10 cellular contexts compared by ENCODE assay signal in genomic region chr1:145281728-145282663, GRCh38. TPM values are rescaled to one million over a fixed set of nuclear protein-coding genes. Genes with fewer than 3 reads are reported as not detected.
A peak's percentile ranks its signal among the peaks of the same experiment; 100 is the strongest.
DNase-seq lines count a peak whose midpoint lies in the region; ATAC-seq and TF ChIP-seq lines count a peak whose summit lies in the region.
"Not testable (repeated sequence)": the region's sequence is repeated elsewhere in the genome, so short reads cannot be mapped to it uniquely, and the experiment has no call there.
"Had no signal": no experiment of that assay in that cellular context is flagged by ENCODE, and none has a peak within 500 bp of the region (broad histone marks: within the 10 kb centered on the region; RNA-seq: fewer than 3 reads in every experiment).

No MANE protein-coding gene starts in this region.

- intact Hi-C loops in OCI-LY7 (cut with micrococcal nuclease; ENCODE audit: unreplicated experiment) = not testable (repeated sequence)

- BruUV-seq in OCI-LY7 (replicated peaks; lab: Mats Ljungman, UMichigan) = not testable (repeated sequence)

- ATAC-seq in GM18909 (IDR thresholded peaks at IDR 0.05; ENCODE audit: poor library complexity, unreplicated experiment) (peak; percentile 4), HG02970 (IDR thresholded peaks at IDR 0.05; ENCODE audit: low FRiP score, unreplicated experiment) (peak; percentile 34)

- not testable (repeated sequence) for DNase-seq in OCI-LY7 (ENCODE audit: low spot score); kidney epithelial cell (ENCODE audit: low read depth); progenitor cell of endocrine pancreas (ENCODE audit: low spot score, unreplicated experiment)
- DNase-seq in activated CD8-positive, alpha-beta memory T cell treated with anti-CD3 and anti-CD28 coated beads, Interleukin-2, amount 50 U/mL, for 48 hours = peak; percentile 62
- peak; percentile 3 for DNase-seq in coronary artery (ENCODE audit: low spot score)

- H3K9me2 ChIP-seq in OCI-LY7 (ENCODE audit: insufficient read depth, low read length) = not testable (repeated sequence)

- not testable (repeated sequence) for H2AFZ ChIP-seq in OCI-LY7 (ENCODE audit: low read length)

- H3K4me3 ChIP-seq in OCI-LY7 (ENCODE audit: low read depth, low read length, poor library complexity, severe bottlenecking) (peak overlapping the region; percentile 66), coronary artery (peak overlapping the region; percentile 70), kidney epithelial cell (ENCODE audit: low read depth, low read length) (peak overlapping the region; percentile 11), urinary bladder (ENCODE audit: low read depth, low read length) (peak overlapping the region; percentile 20)

- not testable (repeated sequence) for H3K9me3 ChIP-seq in OCI-LY7 (ENCODE audit: low read length)

- not testable (repeated sequence) for H4K20me1 ChIP-seq in OCI-LY7 (ENCODE audit: insufficient read depth, low read length)

- 44% methylated on average over 23 of the region's 33 CpGs for WGBS in urinary bladder

- not testable (repeated sequence) for H3K4me1 Mint-ChIP-seq in progenitor cell of endocrine pancreas (ENCODE audit: low read depth)

- H3K27ac ChIP-seq in OCI-LY7 (ENCODE audit: low read depth, low read length, poor library complexity, severe bottlenecking) (peak overlapping the region; percentile 79), coronary artery (peak overlapping the region in 1 of 2 donors; percentile 60)
- H3K27ac ChIP-seq in urinary bladder (ENCODE audit: low read depth) = not testable (repeated sequence)

- POLR2A ChIA-PET in OCI-LY7 (lab: Charles Lee) = not testable (repeated sequence)

- H3K27ac Mint-ChIP-seq in progenitor cell of endocrine pancreas = peak overlapping the region; percentile 100

- H3K27me3 Mint-ChIP-seq in progenitor cell of endocrine pancreas = not testable (repeated sequence)

- CTCF ChIA-PET in OCI-LY7 (lab: Charles Lee; ENCODE audit: unreplicated experiment) = not testable (repeated sequence)

- H3K4me1 ChIP-seq in OCI-LY7 (ENCODE audit: insufficient read depth, low read length, poor library complexity, severe bottlenecking); urinary bladder (ENCODE audit: insufficient read depth): not testable (repeated sequence)

- not testable (repeated sequence) for H3K79me2 ChIP-seq in OCI-LY7 (ENCODE audit: insufficient read depth, low read depth, low read length)

- H3K36me3 ChIP-seq in OCI-LY7 (ENCODE audit: insufficient read depth, low read length); kidney epithelial cell (ENCODE audit: control insufficient read depth, insufficient read depth, low read length); urinary bladder (ENCODE audit: insufficient read depth): not testable (repeated sequence)

- not testable (repeated sequence) for H3K27me3 ChIP-seq in kidney epithelial cell (ENCODE audit: control insufficient read depth, insufficient read depth, low read length)

- H3K4me2 ChIP-seq in OCI-LY7 (ENCODE audit: low read length) = peak overlapping the region; percentile 65

- not testable (repeated sequence) for TF ChIP-seq CTCF in OCI-LY7 (conservative IDR thresholded peaks at IDR 0.05; ENCODE audit: low read length); coronary artery (IDR thresholded peaks at IDR 0.05); kidney epithelial cell (IDR thresholded peaks at IDR 0.05; ENCODE audit: insufficient read depth, low read length, poor library complexity, severe bottlenecking); progenitor cell of endocrine pancreas (IDR thresholded peaks at IDR 0.05; ENCODE audit: unreplicated experiment)

- H3K4me3 Mint-ChIP-seq in progenitor cell of endocrine pancreas (ENCODE audit: low read depth) = peak overlapping the region; percentile 83

- not testable (repeated sequence) for H3K36me3 Mint-ChIP-seq in progenitor cell of endocrine pancreas (ENCODE audit: insufficient read depth)

- H3K9me3 Mint-ChIP-seq in progenitor cell of endocrine pancreas (ENCODE audit: low read depth) = not testable (repeated sequence)

RNA-seq across cellular contexts. Expression of gene PPIAL4D, which starts 40.0 kb away (rescaled TPM):
- not detected in 2 replicates for total RNA-seq in OCI-LY7 (2014; rRNA removed; shearing (Covaris generic))
- total RNA-seq in OCI-LY7 (2022) (not detected in 2 replicates), kidney epithelial cell (not detected in 2 replicates), progenitor cell of endocrine pancreas (not detected in 2 replicates), urinary bladder (not detected)
- polyA plus RNA-seq in urinary bladder = not detected
- total RNA-seq: adrenal gland, SK-MEL-5 had no signal
- polyA plus RNA-seq: adrenal gland had no signal

Comparison
In these comparisons a context has a peak if more than half of its experiments do, and no peak if none do; other contexts are left out.
1. H3K4me3 ChIP-seq: peak in every context shown above with its lines; median percentile 70 in coronary artery; 66 in OCI-LY7; 20 in urinary bladder; 11 in kidney epithelial cell.